In genomic region chr20:31674895-31675827, GRCh38 we compare ENCODE assay signal across 1 cellular context.
TF ChIP-seq lines count a peak whose summit lies in the region.

No MANE protein-coding gene starts in this region.

TF ChIP-seq in endothelial cell of umbilical vein, 7 proteins besides CTCF, POLR2A, EP300 and RAD21 (continued from another document):
- no peak for TF ChIP-seq EZH2 (IDR thresholded peaks at IDR 0.05; ENCODE audit: borderline replicate concordance, low read depth, low read length, severe bottlenecking)
